1 cellular context compared by ENCODE assay signal in genomic region chr7:6502886-6503285, GRCh38.
TF ChIP-seq lines count a peak whose summit lies in the region.

No MANE protein-coding gene starts in this region.

TF ChIP-seq in K562, 482 proteins besides CTCF, POLR2A, EP300 and RAD21:
- peak; percentile 40 to 43 for TF ChIP-seq NRF1 (conservative IDR thresholded peaks at IDR 0.05 in 1 of 2, IDR thresholded peaks at IDR 0.05 in 1 of 2)
- no peak for TF ChIP-seq BHLHE40 (IDR thresholded peaks at IDR 0.05; ENCODE audit: low read length)
